Comparison of ENCODE assay signal across 2 cellular contexts in genomic region chr17:14336418-14336817, GRCh38.
TF ChIP-seq lines count a peak whose summit lies in the region.

No MANE protein-coding gene starts in this region.

TF ChIP-seq in liver, 16 proteins besides CTCF, POLR2A, EP300 and RAD21:
- no peak for TF ChIP-seq REST (IDR thresholded peaks at IDR 0.05)
- peak; percentile 5 for TF ChIP-seq YY1 (IDR thresholded peaks at IDR 0.05)
- no peak for TF ChIP-seq ATF3 (IDR thresholded peaks at IDR 0.05)
- TF ChIP-seq SP1 (IDR thresholded peaks at IDR 0.05): no peak
- TF ChIP-seq TAF1 (conservative IDR thresholded peaks at IDR 0.05): no peak
- peak; percentile 50 for TF ChIP-seq NR2F2 (IDR thresholded peaks at IDR 0.05)

TF ChIP-seq in HepG2, 621 proteins besides CTCF, POLR2A, EP300 and RAD21:
- TF ChIP-seq ZNF710 (CRISPR knock-in tag; IDR thresholded peaks at IDR 0.05; ENCODE audit: borderline replicate concordance): no peak
- TF ChIP-seq ZNF644 (CRISPR knock-in tag; IDR thresholded peaks at IDR 0.05; ENCODE audit: low read depth): no peak
- TF ChIP-seq ZBTB8A (CRISPR knock-in tag; IDR thresholded peaks at IDR 0.05; ENCODE audit: borderline replicate concordance, low read depth): no peak
- TF ChIP-seq CAMTA2 (CRISPR knock-in tag; IDR thresholded peaks at IDR 0.05; ENCODE audit: borderline replicate concordance): no peak
- TF ChIP-seq MXI1 (IDR thresholded peaks at IDR 0.05; ENCODE audit: borderline replicate concordance, low read depth, low read length): no peak
- no peak for TF ChIP-seq KAT2B (IDR thresholded peaks at IDR 0.05; ENCODE audit: borderline replicate concordance, low read depth, low read length)
- TF ChIP-seq MAZ (IDR thresholded peaks at IDR 0.05; ENCODE audit: borderline replicate concordance, low read depth, low read length): no peak
- no peak for TF ChIP-seq MAZ (CRISPR knock-in tag; IDR thresholded peaks at IDR 0.05; ENCODE audit: low read depth)
- TF ChIP-seq ZBTB7A (CRISPR knock-in tag; IDR thresholded peaks at IDR 0.05): no peak
- TF ChIP-seq ATF4 (CRISPR knock-in tag; IDR thresholded peaks at IDR 0.05): no peak
- no peak for TF ChIP-seq ZMAT5 (CRISPR knock-in tag; IDR thresholded peaks at IDR 0.05; ENCODE audit: borderline replicate concordance, low read depth)
- no peak for TF ChIP-seq ZNF24 (IDR thresholded peaks at IDR 0.05)
- TF ChIP-seq ZNF782 (CRISPR knock-in tag; IDR thresholded peaks at IDR 0.05; ENCODE audit: borderline replicate concordance): no peak
- no peak for TF ChIP-seq AFF4 (CRISPR knock-in tag; IDR thresholded peaks at IDR 0.05)
